Comparison of ENCODE assay signal across 8 cellular contexts in the genomic region with DNA sequence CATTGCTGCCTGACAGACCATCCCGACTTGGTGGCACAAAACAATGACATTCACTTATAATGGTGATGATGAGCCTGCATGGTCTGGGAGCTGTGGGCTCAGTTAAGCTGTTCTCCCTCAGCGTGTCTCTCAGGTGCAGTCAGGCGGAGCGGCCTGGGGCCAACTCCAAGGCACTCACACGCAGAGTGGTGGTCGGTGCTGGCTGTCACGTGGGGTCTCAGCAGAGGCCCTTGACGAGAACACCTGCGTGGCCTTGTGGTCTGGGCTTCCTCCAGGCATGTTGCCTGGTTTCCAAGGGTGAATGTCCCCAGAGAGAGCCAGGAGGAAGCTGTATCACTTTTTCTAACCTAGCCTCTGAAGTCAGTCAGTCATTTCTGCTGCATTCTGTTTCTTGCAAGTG. TPM values are rescaled to one million over a fixed set of nuclear protein-coding genes. Genes with fewer than 3 reads are reported as not detected.
A peak's percentile ranks its signal among the peaks of the same experiment; 100 is the strongest.
DNase-seq lines count a peak whose midpoint lies in the region; ATAC-seq and TF ChIP-seq lines count a peak whose summit lies in the region.

No MANE protein-coding gene starts in this region.

- H3K36me3 ChIP-seq in left lung (no peaks in the 10 kb centered on the region), uterus (no peaks in the 10 kb centered on the region), testis (ENCODE audit: low read depth, missing control alignments) (no peaks in the 10 kb centered on the region)

- DNase-seq in HK-2 (ENCODE audit: unreplicated experiment) (peak; percentile 75), left lung (no peak), occipital lobe (lab: John Stamatoyannopoulos, UW) (no peak), uterus (no peak), testis (no peak)
- DNase-seq in activated CD8-positive, alpha-beta T cell treated with anti-CD3 and anti-CD28 coated beads, Interleukin-2, amount 10 ng/mL, durations not matched to agents 7 days and 5 days = no peak

- no peaks in the 10 kb centered on the region for H3K36me3 Mint-ChIP-seq in activated CD8-positive, alpha-beta T cell treated with anti-CD3 and anti-CD28 coated beads, Interleukin-2, amount 10 ng/mL, durations not matched to agents 7 days and 5 days (ENCODE audit: low read depth)

- H3K27me3 Mint-ChIP-seq in activated CD8-positive, alpha-beta T cell treated with anti-CD3 and anti-CD28 coated beads, Interleukin-2, amount 10 ng/mL, durations not matched to agents 7 days and 5 days (ENCODE audit: low read depth) = no peaks in the 10 kb centered on the region

- H3K4me1 ChIP-seq in left lung = peaks cover 3 to 6% of the 10 kb centered on the region in 2 donors
- no peaks in the 10 kb centered on the region for H3K4me1 ChIP-seq in uterus
- no peaks in the 10 kb centered on the region for H3K4me1 ChIP-seq in testis

- no peaks in the 10 kb centered on the region for H3K4me1 Mint-ChIP-seq in activated CD8-positive, alpha-beta T cell treated with anti-CD3 and anti-CD28 coated beads, Interleukin-2, amount 10 ng/mL, durations not matched to agents 7 days and 5 days (ENCODE audit: low read depth)

- no peak overlapping the region for H3K27ac Mint-ChIP-seq in activated CD8-positive, alpha-beta T cell treated with anti-CD3 and anti-CD28 coated beads, Interleukin-2, amount 10 ng/mL, durations not matched to agents 7 days and 5 days

- CTCF ChIA-PET in activated CD8-positive, alpha-beta T cell treated with anti-CD3 and anti-CD28 coated beads, Interleukin-2, amount 10 ng/mL, durations not matched to agents 7 days and 5 days (lab: Charles Lee) = interaction anchor here (0.7 to 2.9 kb wide), 28 partner anchors 12 to 404 kb away, joined by 3 to 34 read pairs (median 4); a partner anchor contains a TSS

- TF ChIP-seq CTCF in left lung (IDR thresholded peaks at IDR 0.05) = no peak
- TF ChIP-seq CTCF in uterus (IDR thresholded peaks at IDR 0.05) = no peak
- TF ChIP-seq CTCF in testis (IDR thresholded peaks at IDR 0.05) = no peak

- POLR2A ChIA-PET in activated CD8-positive, alpha-beta T cell treated with anti-CD3 and anti-CD28 coated beads, Interleukin-2, amount 10 ng/mL, durations not matched to agents 7 days and 5 days (lab: Charles Lee) = no interaction called here

- H3K9me3 Mint-ChIP-seq in activated CD8-positive, alpha-beta T cell treated with anti-CD3 and anti-CD28 coated beads, Interleukin-2, amount 10 ng/mL, durations not matched to agents 7 days and 5 days (ENCODE audit: insufficient read depth) = no peaks in the 10 kb centered on the region

- no peak overlapping the region for H3K4me3 Mint-ChIP-seq in activated CD8-positive, alpha-beta T cell treated with anti-CD3 and anti-CD28 coated beads, Interleukin-2, amount 10 ng/mL, durations not matched to agents 7 days and 5 days

- H3K27me3 ChIP-seq in left lung (no peaks in the 10 kb centered on the region), uterus (no peaks in the 10 kb centered on the region), testis (no peaks in the 10 kb centered on the region)

- WGBS in testis, 2 donors = 74 to 80% methylated on average over 1 to 9 of the region's 9 CpGs

- H3K4me3 ChIP-seq in left lung (no peak overlapping the region), uterus (no peak overlapping the region), testis (no peak overlapping the region)

- H3K27ac ChIP-seq in left lung (no peak overlapping the region), uterus (peak overlapping the region in 1 of 2 donors; percentile 37), testis (no peak overlapping the region)

- intact Hi-C loops in left lung (cut with DNase I) = no loop called here
- intact Hi-C loops in uterus (cut with DNase I; ENCODE audit: low total_unique reads) = loop anchor here (10.0 kb wide), 1 partner anchor 187 kb away; no protein-coding TSS in a partner anchor
- intact Hi-C loops in testis (cut with DNase I; ENCODE audit: low total_unique reads) = no loop called here

- peak; percentile 80 for ATAC-seq in GM18498 (IDR thresholded peaks at IDR 0.05; ENCODE audit: unreplicated experiment)
- ATAC-seq in GM21717 (IDR thresholded peaks at IDR 0.05; ENCODE audit: unreplicated experiment) = peak; percentile 70
- peak; percentile 7 for ATAC-seq in left lung
- no peak for ATAC-seq in activated CD8-positive, alpha-beta T cell treated with anti-CD3 and anti-CD28 coated beads, Interleukin-2, amount 10 ng/mL, durations not matched to agents 7 days and 5 days

- no peaks in the 10 kb centered on the region for H3K9me3 ChIP-seq in left lung
- no peaks in the 10 kb centered on the region for H3K9me3 ChIP-seq in uterus
- no peaks in the 10 kb centered on the region for H3K9me3 ChIP-seq in testis

- TF ChIP-seq POLR2A in uterus (IDR thresholded peaks at IDR 0.05) (no peak), testis (IDR thresholded peaks at IDR 0.05) (no peak)

RNA-seq across cellular contexts. Expression of a gene that starts 29.8 kb away (rescaled TPM):
- total RNA-seq in left lung (10 to 100 TPM; 35.8 to 40.6 TPM), occipital lobe (16.1 TPM), uterus (10 to 100 TPM; 16.8 to 47.6 (median 39.3) TPM), testis (10 to 100 TPM; 47.5 to 49.7 TPM)
- total RNA-seq in activated CD8-positive, alpha-beta T cell treated with anti-CD3 and anti-CD28 coated beads, Interleukin-2, amount 10 ng/mL, durations not matched to agents 7 days and 5 days = under 1 TPM; 0.65 to 0.92 TPM
- 35.0 TPM for polyA plus RNA-seq in testis (ENCODE audit: insufficient read depth, low read depth, low replicate concordance)
